ENCODE assay signal across 25 cellular contexts in the genomic region with DNA sequence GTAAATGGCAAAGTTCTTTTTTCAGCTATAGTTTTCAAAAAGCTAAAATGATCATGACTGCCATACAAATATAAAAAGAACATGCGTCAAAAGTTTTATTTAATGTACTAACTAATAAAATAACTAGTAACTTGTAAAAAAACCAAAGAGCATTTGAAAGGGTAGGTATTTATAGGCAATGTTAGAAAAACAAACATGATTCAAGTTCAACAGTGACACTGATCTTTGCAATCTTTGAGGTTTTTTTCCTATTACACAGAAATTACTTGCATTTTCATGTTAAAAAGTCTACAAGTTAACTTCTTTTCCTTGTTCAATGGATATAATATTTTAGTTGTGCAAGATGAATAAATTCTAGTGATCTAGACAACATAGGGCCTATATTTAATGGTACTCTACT.
"Had no signal": no experiment of that assay in that cellular context is flagged by ENCODE, and none has a peak within 500 bp of the region (broad histone marks: within the 10 kb centered on the region; RNA-seq: fewer than 3 reads in every experiment).

No MANE protein-coding gene starts in this region.

- H3K4me3 ChIP-seq: cardiac muscle cell, hepatocyte, left lung, lung, spleen, thoracic aorta, vagina had no signal

- ATAC-seq: activated T-cell treated with anti-CD3 and anti-CD28 coated beads, Interleukin-2, amount 50 U/mL, for 72 hours; left lung; naive thymus-derived CD4-positive, alpha-beta T cell; sciatic nerve had no signal

- H3K4me1 ChIP-seq: left lung, spleen, vagina had no signal

- H3K36me3 ChIP-seq: cardiac muscle cell, left lung, spleen, thoracic aorta, vagina had no signal

- H3K4me2 ChIP-seq: hepatocyte had no signal

- H3K9me3 ChIP-seq: left lung, spleen, thoracic aorta, vagina had no signal

- DNase-seq: activated CD4-positive, alpha-beta memory T cell treated with anti-CD3 and anti-CD28 coated beads for 36 hours; activated CD4-positive, alpha-beta T cell treated with anti-CD3 and anti-CD28 coated beads for 48 hours; activated CD4-positive, CD25-positive, alpha-beta regulatory T cell; activated effector memory CD4-positive, alpha-beta T cell treated with Interleukin-2 at 50 U/mL for 16 hours; activated naive CD4-positive, alpha-beta T cell treated with anti-CD3 and anti-CD28 coated beads for 36 hours; activated naive CD8-positive, alpha-beta T cell treated with anti-CD3 and anti-CD28 coated beads, Interleukin-2, amount 10 ng/mL, durations not matched to agents 7 days and 5 days; activated T-cell treated with anti-CD3 and anti-CD28 coated beads, Interleukin-2, amount 50 U/mL, for 72 hours; amygdala; effector CD4-positive, alpha-beta T cell; glutamatergic neuron; immature natural killer cell; kidney glomerular epithelial cell; left lung; naive thymus-derived CD4-positive, alpha-beta T cell; posterior cingulate gyrus; spleen; stimulated activated CD4-positive, alpha-beta T cell treated with anti-CD3 and anti-CD28 coated beads, Interleukin-4, amount 100 ng/mL, for 24 hours; stimulated activated naive CD4-positive, alpha-beta T cell treated with Interleukin-2 at 50 U/mL for 16 hours; T1000 had no signal

- H3K27me3 ChIP-seq: cardiac muscle cell, hepatocyte, left lung, spleen, vagina had no signal
